ENCODE assay signal across 1 cellular context in the genomic region with DNA sequence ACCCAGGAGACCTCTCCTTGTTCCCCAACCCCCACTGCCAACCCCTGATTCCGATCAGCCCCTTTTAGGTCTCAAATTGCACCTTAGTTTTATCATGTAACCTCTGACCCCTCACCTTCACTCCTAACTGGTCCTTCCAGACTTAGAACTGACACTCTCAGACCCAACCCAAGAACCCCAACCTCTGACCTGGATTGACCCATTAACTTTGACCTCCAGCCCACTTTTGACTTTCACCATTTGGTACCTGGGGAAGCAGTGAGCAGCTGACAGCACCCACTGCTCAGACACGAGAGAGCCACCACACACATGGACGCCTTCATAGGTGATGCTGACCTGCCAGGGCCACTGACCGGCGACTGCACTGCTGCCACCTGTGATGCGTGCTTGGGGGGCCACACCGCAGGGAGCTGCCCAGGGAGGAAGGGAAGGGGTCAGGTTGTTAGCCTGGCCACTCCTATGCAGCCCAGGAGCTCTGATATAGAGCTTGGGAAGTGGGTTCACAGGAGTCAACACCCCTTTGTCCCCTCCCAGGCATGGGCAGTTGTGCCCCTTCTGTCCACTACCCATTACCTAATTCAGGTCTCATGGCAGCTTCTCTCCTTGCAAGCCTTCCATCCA.
TF ChIP-seq lines count a peak whose summit lies in the region.

No MANE protein-coding gene starts in this region.

TF ChIP-seq in K562, 482 proteins besides CTCF, POLR2A, EP300 and RAD21:
- peak; percentile 89 for TF ChIP-seq NR2C1 (IDR thresholded peaks at IDR 0.05)
- TF ChIP-seq NR2C1 (tag; IDR thresholded peaks at IDR 0.05): peak; percentile 89
- TF ChIP-seq NR2C2 (CRISPR knock-in tag; IDR thresholded peaks at IDR 0.05): 0 out of 2 replicates have a peak, but pooled peaks have one; percentile 55
- TF ChIP-seq NR2C2 (tag; IDR thresholded peaks at IDR 0.05): peak; percentile 74
- TF ChIP-seq, protein P1, sequence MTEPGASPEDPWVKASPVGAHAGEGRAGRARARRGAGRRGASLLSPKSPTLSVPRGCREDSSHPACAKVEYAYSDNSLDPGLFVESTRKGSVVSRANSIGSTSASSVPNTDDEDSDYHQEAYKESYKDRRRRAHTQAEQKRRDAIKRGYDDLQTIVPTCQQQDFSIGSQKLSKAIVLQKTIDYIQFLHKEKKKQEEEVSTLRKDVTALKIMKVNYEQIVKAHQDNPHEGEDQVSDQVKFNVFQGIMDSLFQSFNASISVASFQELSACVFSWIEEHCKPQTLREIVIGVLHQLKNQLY (CRISPR knock-in tag; conservative IDR thresholded peaks at IDR 0.05): no peak
- 0 out of 2 replicates have a peak, but pooled peaks have one; percentile 22 for TF ChIP-seq ESRRA (IDR thresholded peaks at IDR 0.05; ENCODE audit: borderline replicate concordance, low read depth)
- TF ChIP-seq ETV1 (tag; conservative IDR thresholded peaks at IDR 0.05; ENCODE audit: low read depth): no peak
